ENCODE assay signal across 8 cellular contexts in genomic region chr22:39496131-39496838, GRCh38. TPM values are rescaled to one million over a fixed set of nuclear protein-coding genes. Genes with fewer than 3 reads are reported as not detected.
A peak's percentile ranks its signal among the peaks of the same experiment; 100 is the strongest.
DNase-seq lines count a peak whose midpoint lies in the region; ATAC-seq and TF ChIP-seq lines count a peak whose summit lies in the region.

No MANE protein-coding gene starts in this region.

- no peak overlapping the region for H3K4me2 ChIP-seq in GM23338

- peaks cover 42% of the 10 kb centered on the region for H3K27me3 Mint-ChIP-seq in GM23338 (ENCODE audit: insufficient read depth, low read depth, poor library complexity)
- H3K27me3 Mint-ChIP-seq in natural killer cell treated with Interleukin-12 subunit alpha and Interleukin-12 subunit beta and Interleukin-15 and Interleukin-18, amount 100 ng/mL, for 72 hours: no peaks in the 10 kb centered on the region

- ATAC-seq in GM23338: peak; percentile 90
- ATAC-seq in natural killer cell treated with Interleukin-12 subunit alpha and Interleukin-12 subunit beta and Interleukin-15 and Interleukin-18, amount 100 ng/mL, for 72 hours: peak; percentile 56 to 66

- H3K36me3 ChIP-seq in GM23338 (ENCODE audit: insufficient read depth) (no peaks in the 10 kb centered on the region), NT2/D1 (ENCODE audit: insufficient read depth, insufficient read length, low read length) (no peaks in the 10 kb centered on the region), esophagus squamous epithelium (no peaks in the 10 kb centered on the region), suprapubic skin (no peaks in the 10 kb centered on the region)

- H3K79me2 ChIP-seq in GM23338 (replicated peaks; ENCODE audit: insufficient read depth): no peaks in the 10 kb centered on the region

- H3K4me3 ChIP-seq in AG10803 (ENCODE audit: low read length) (no peak overlapping the region), GM23338 (no peak overlapping the region), NT2/D1 (ENCODE audit: insufficient read length, low read depth) (no peak overlapping the region), esophagus squamous epithelium (no peak overlapping the region), suprapubic skin (no peak overlapping the region)

- no peak overlapping the region; the same call in 2 of the 3 replicates for H3K4me3 Mint-ChIP-seq in GM23338
- no peak overlapping the region for H3K4me3 Mint-ChIP-seq in natural killer cell treated with Interleukin-12 subunit alpha and Interleukin-12 subunit beta and Interleukin-15 and Interleukin-18, amount 100 ng/mL, for 72 hours

- no peaks in the 10 kb centered on the region for H3K36me3 Mint-ChIP-seq in GM23338 (ENCODE audit: low read depth)
- no peaks in the 10 kb centered on the region for H3K36me3 Mint-ChIP-seq in natural killer cell treated with Interleukin-12 subunit alpha and Interleukin-12 subunit beta and Interleukin-15 and Interleukin-18, amount 100 ng/mL, for 72 hours

- H2AFZ ChIP-seq in GM23338: no peak overlapping the region

- intact Hi-C loops in esophagus squamous epithelium (cut with DNase I): no loop called here

- TF ChIP-seq CTCF in AG10803 (conservative IDR thresholded peaks at IDR 0.05; ENCODE audit: low read length) (peak; percentile 81), GM23338 (conservative IDR thresholded peaks at IDR 0.05; ENCODE audit: low read depth in 2 of 2) (peak; percentile 76 to 79), esophagus squamous epithelium (IDR thresholded peaks at IDR 0.05) (peak; percentile 50 to 76 (median 70)), suprapubic skin (IDR thresholded peaks at IDR 0.05) (peak; percentile 46 to 87)

- H3K9me3 ChIP-seq in NT2/D1 (ENCODE audit: insufficient read depth, low read length): no peaks in the 10 kb centered on the region
- no peaks in the 10 kb centered on the region for H3K9me3 ChIP-seq in esophagus squamous epithelium
- H3K9me3 ChIP-seq in suprapubic skin: no peaks in the 10 kb centered on the region

- no peak overlapping the region for H3K27ac Mint-ChIP-seq in GM23338
- no peak overlapping the region for H3K27ac Mint-ChIP-seq in natural killer cell treated with Interleukin-12 subunit alpha and Interleukin-12 subunit beta and Interleukin-15 and Interleukin-18, amount 100 ng/mL, for 72 hours

- H3K9me3 Mint-ChIP-seq in GM23338: no peaks in the 10 kb centered on the region; the same call in none of the 3 replicates
- no peaks in the 10 kb centered on the region for H3K9me3 Mint-ChIP-seq in natural killer cell treated with Interleukin-12 subunit alpha and Interleukin-12 subunit beta and Interleukin-15 and Interleukin-18, amount 100 ng/mL, for 72 hours

- peak overlapping the region; percentile 70 for H3K9ac ChIP-seq in NT2/D1 (ENCODE audit: insufficient read length, low read depth)

- 0 out of 2 replicates have a peak, but pooled peaks cover 3% of the 10 kb centered on the region for H4K20me1 ChIP-seq in GM23338 (replicated peaks; ENCODE audit: insufficient read depth)

- 0 out of 2 replicates have a peak, but pooled peaks cover under 1% of the 10 kb centered on the region for H3K4me1 ChIP-seq in GM23338 (ENCODE audit: insufficient read depth)
- peaks cover 7% of the 10 kb centered on the region for H3K4me1 ChIP-seq in NT2/D1 (ENCODE audit: insufficient read depth, insufficient read length)
- H3K4me1 ChIP-seq in esophagus squamous epithelium: peaks cover 12 to 73% (median 21%) of the 10 kb centered on the region in 3 donors
- peaks cover 54% of the 10 kb centered on the region for H3K4me1 ChIP-seq in suprapubic skin

- H3K4me1 Mint-ChIP-seq in GM23338: no peaks in the 10 kb centered on the region; the same call in 1 of the 3 replicates
- H3K4me1 Mint-ChIP-seq in natural killer cell treated with Interleukin-12 subunit alpha and Interleukin-12 subunit beta and Interleukin-15 and Interleukin-18, amount 100 ng/mL, for 72 hours (ENCODE audit: low read depth in 2 of 2): no peaks in the 10 kb centered on the region

- no peaks in the 10 kb centered on the region for H3K9me2 ChIP-seq in GM23338 (ENCODE audit: insufficient read depth)

- H3F3A ChIP-seq in GM23338 (replicated peaks; ENCODE audit: low read depth): peaks cover 4% of the 10 kb centered on the region; the same call in 1 of the 2 replicates

- DNase-seq in AG10803 (ENCODE audit: low read depth) (peak; percentile 56), GM23338 (ENCODE audit: low spot score) (peak; percentile 91), NT2/D1 (ENCODE audit: low read depth, low spot score) (no peak), activated T-cell treated with anti-CD3 and anti-CD28 coated beads for 1 hour (ENCODE audit: low read depth) (peak; percentile 49), esophagus squamous epithelium (lab: John Stamatoyannopoulos, UW) (no peak), suprapubic skin (ENCODE audit: low spot score in 2 of 2) (peak in 1 of 2 donors; percentile 86), OCI-M2 (lab: John Stamatoyannopoulos, UW; ENCODE audit: unreplicated experiment) (no peak)
- DNase-seq in natural killer cell treated with Interleukin-12 subunit alpha and Interleukin-12 subunit beta and Interleukin-15 and Interleukin-18, amount 100 ng/mL, for 72 hours (ENCODE audit: low spot score): no peak

- H3K27me3 ChIP-seq in GM23338 (ENCODE audit: insufficient read depth): peaks cover 8% of the 10 kb centered on the region; the same call in 1 of the 2 replicates
- peaks cover 17% of the 10 kb centered on the region for H3K27me3 ChIP-seq in NT2/D1 (ENCODE audit: insufficient read depth, insufficient read length)
- no peaks in the 10 kb centered on the region for H3K27me3 ChIP-seq in esophagus squamous epithelium
- no peaks in the 10 kb centered on the region for H3K27me3 ChIP-seq in suprapubic skin

- WGBS in esophagus squamous epithelium, 2 donors: 14 to 43% methylated on average over 4 to 7 of the region's 13 CpGs
- WGBS in suprapubic skin: 40% methylated on average over 13 of the region's 13 CpGs

- no peak overlapping the region for H3K27ac ChIP-seq in GM23338 (ENCODE audit: low read depth)
- peak overlapping the region in 3 of 4 donors; percentile 21 to 41 (median 28) for H3K27ac ChIP-seq in esophagus squamous epithelium
- peak overlapping the region; percentile 24 for H3K27ac ChIP-seq in suprapubic skin

- TF ChIP-seq POLR2A in esophagus squamous epithelium (IDR thresholded peaks at IDR 0.05) (no peak), suprapubic skin (IDR thresholded peaks at IDR 0.05) (no peak)

- TF ChIP-seq EP300 in suprapubic skin (IDR thresholded peaks at IDR 0.05): no peak

TF ChIP-seq in GM23338, 12 proteins besides CTCF, POLR2A, EP300 and RAD21 (continues in another document):
- no peak for TF ChIP-seq EZH2phosphoT487 (IDR thresholded peaks at IDR 0.05; ENCODE audit: unreplicated experiment)

RNA-seq across cellular contexts. Expression of gene MIEF1, which starts 5.8 kb away (rescaled TPM):
- 30.0 and 40.1 TPM in 2 replicates for total RNA-seq in GM23338 (2014; rRNA removed; shearing (Covaris generic))
- polyA plus RNA-seq in GM23338 (2016; fragmentation: Nextera tagmentation; extraction: Ambion mirVana): 12.2 and 13.2 TPM in 2 replicates
- total RNA-seq in esophagus squamous epithelium (10 to 100 TPM; 21.4 to 34.2 (median 23.9) TPM), suprapubic skin (10 to 100 TPM; 19.2 to 23.6 (median 23.4) TPM)
- 10 to 100 TPM; 49.6 to 71.2 TPM for total RNA-seq in natural killer cell treated with Interleukin-12 subunit alpha and Interleukin-12 subunit beta and Interleukin-15 and Interleukin-18, amount 100 ng/mL, for 72 hours

RNA-seq across cellular contexts. Expression of gene ATF4, which starts 24.1 kb away (rescaled TPM):
- total RNA-seq in GM23338 (2014; rRNA removed; shearing (Covaris generic)): 366 and 446 TPM in 2 replicates
- polyA plus RNA-seq in GM23338 (2016; fragmentation: Nextera tagmentation; extraction: Ambion mirVana): 553 and 628 TPM in 2 replicates
- total RNA-seq in esophagus squamous epithelium: 100 to 1,000 TPM; 170 to 288 (median 234) TPM
- total RNA-seq in natural killer cell treated with Interleukin-12 subunit alpha and Interleukin-12 subunit beta and Interleukin-15 and Interleukin-18, amount 100 ng/mL, for 72 hours: 100 to 1,000 TPM; 463 to 472 TPM
- 100 to 1,000 TPM; 234 to 335 (median 284) TPM for total RNA-seq in suprapubic skin

RNA-seq across cellular contexts. Expression of gene RPS19BP1, which starts 36.3 kb away (rescaled TPM):
- 153 and 169 TPM in 2 replicates for total RNA-seq in GM23338 (2014; rRNA removed; shearing (Covaris generic))
- 215 and 216 TPM in 2 replicates for polyA plus RNA-seq in GM23338 (2016; fragmentation: Nextera tagmentation; extraction: Ambion mirVana)
- total RNA-seq in esophagus squamous epithelium (100 to 1,000 TPM in 1 of 4 donors, 10 to 100 TPM in 3; 70.9 to 109 (median 88.1) TPM), suprapubic skin (10 to 100 TPM; 61.2 to 89.5 (median 80.6) TPM)
- 100 to 1,000 TPM in 1 of 2 donors, 10 to 100 TPM in 1; 84.1 to 122 TPM for total RNA-seq in natural killer cell treated with Interleukin-12 subunit alpha and Interleukin-12 subunit beta and Interleukin-15 and Interleukin-18, amount 100 ng/mL, for 72 hours

RNA-seq across cellular contexts. Expression of gene MGAT3, which starts 39.5 kb away (rescaled TPM):
- total RNA-seq in GM23338 (2014; rRNA removed; shearing (Covaris generic)): 10.2 and 13.1 TPM in 2 replicates
- 1.6 and 1.7 TPM in 2 replicates for polyA plus RNA-seq in GM23338 (2016; fragmentation: Nextera tagmentation; extraction: Ambion mirVana)
- total RNA-seq in esophagus squamous epithelium: 1 to 10 TPM in 1 of 4 donors, under 1 TPM in 3; 0.08 to 1.3 (median 0.62) TPM
- total RNA-seq in natural killer cell treated with Interleukin-12 subunit alpha and Interleukin-12 subunit beta and Interleukin-15 and Interleukin-18, amount 100 ng/mL, for 72 hours: 1 to 10 TPM in 1 of 2 donors, under 1 TPM in 1; 0.38 to 2.6 TPM
- total RNA-seq in suprapubic skin: 1 to 10 TPM; 2.2 to 3.7 (median 3.0) TPM

Comparison
In these comparisons a context has a peak if more than half of its experiments do, and no peak if none do; other contexts are left out.
1. DNase-seq: peak in AG10803 (single experiment), GM23338 (single experiment) and activated T-cell treated with anti-CD3 and anti-CD28 coated beads for 1 hour (single experiment); none in NT2/D1 (single experiment), esophagus squamous epithelium (single experiment), natural killer cell treated with Interleukin-12 subunit alpha and Interleukin-12 subunit beta and Interleukin-15 and Interleukin-18, amount 100 ng/mL, for 72 hours (single experiment) and OCI-M2 (single experiment).
2. Peak in every context shown above with its lines, with median percentiles within 50 percentile points of each other: CTCF ChIP-seq.